17 cellular contexts compared by ENCODE assay signal in the genomic region with DNA sequence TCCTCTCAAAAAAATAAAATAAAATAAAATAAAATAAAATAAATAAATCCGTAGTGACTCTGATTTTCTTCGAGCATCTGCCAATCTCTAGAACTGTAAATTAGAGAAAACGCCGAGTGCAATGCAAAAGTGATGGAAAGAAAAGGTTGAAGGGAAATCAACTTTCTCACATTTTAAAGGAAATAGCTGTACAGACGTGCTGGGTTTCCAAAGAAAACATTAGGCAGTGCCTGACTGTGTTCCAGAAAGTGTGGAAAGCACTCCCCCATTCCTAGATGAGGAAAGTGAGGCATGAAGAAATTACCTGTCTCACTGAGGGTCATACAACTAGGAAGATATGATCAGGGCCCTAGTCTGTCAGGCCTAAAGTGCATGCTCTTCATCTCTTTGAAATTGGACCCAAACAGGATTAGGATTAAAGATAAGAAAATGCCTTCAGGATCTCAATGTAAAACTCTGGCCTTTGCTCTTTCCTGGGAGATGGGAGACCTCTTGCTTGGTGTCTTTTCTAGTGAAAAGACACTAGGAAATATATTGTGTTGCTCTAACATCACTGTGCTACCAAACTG. TPM values are rescaled to one million over a fixed set of nuclear protein-coding genes. Genes with fewer than 3 reads are reported as not detected.
A peak's percentile ranks its signal among the peaks of the same experiment; 100 is the strongest.
DNase-seq lines count a peak whose midpoint lies in the region; ATAC-seq, FAIRE-seq and TF ChIP-seq lines count a peak whose summit lies in the region.
"Had no signal": no experiment of that assay in that cellular context is flagged by ENCODE, and none has a peak within 500 bp of the region (broad histone marks: within the 10 kb centered on the region; RNA-seq: fewer than 3 reads in every experiment).

No MANE protein-coding gene starts in this region.

- intact Hi-C loops in sigmoid colon (cut with DNase I) = loop anchor here (10.0 kb wide), 1 partner anchor 218 kb away; no protein-coding TSS in a partner anchor
- intact Hi-C loops in HepG2 (cut with micrococcal nuclease; ENCODE audit: unreplicated experiment) = loop anchor here (5.0 kb wide), 1 partner anchor 91 kb away; no protein-coding TSS in a partner anchor

- peak overlapping the region; percentile 92 for H3K27ac ChIP-seq in VCaP
- H3K27ac ChIP-seq in hepatocyte = peak overlapping the region; percentile 99
- peak overlapping the region; percentile 87 to 99 (median 98) for H3K27ac ChIP-seq in sigmoid colon
- no peak overlapping the region for H3K27ac ChIP-seq in HepG2 (ENCODE audit: extremely low read length, insufficient read depth, low read length)

- H3K36me3 ChIP-seq in ES-I3 (ENCODE audit: insufficient read depth, low read length) (no peaks in the 10 kb centered on the region), hepatocyte (replicated peaks; ENCODE audit: insufficient read depth, low read depth) (no peaks in the 10 kb centered on the region), sigmoid colon (no peaks in the 10 kb centered on the region), HepG2 (replicated peaks in 1 of 2; ENCODE audit: control insufficient read depth in 1 of 2, insufficient read depth in 2 of 2, low read length in 2 of 2) (no peaks in the 10 kb centered on the region)
- H3K36me3 ChIP-seq: left lung, right lobe of liver, tibial nerve had no signal

- no peak for TF ChIP-seq CTCF in VCaP (conservative IDR thresholded peaks at IDR 0.05)
- TF ChIP-seq CTCF in hepatocyte (IDR thresholded peaks at IDR 0.05; ENCODE audit: poor library complexity) = no peak
- no peak for TF ChIP-seq CTCF in sigmoid colon (IDR thresholded peaks at IDR 0.05)
- no peak for TF ChIP-seq CTCF in HepG2 (CRISPR knock-in tag; IDR thresholded peaks at IDR 0.05)

- H2AFZ ChIP-seq in hepatocyte (no peak overlapping the region), HepG2 (ENCODE audit: low read length) (no peak overlapping the region)

- peaks cover 9% of the 10 kb centered on the region for H4K20me1 ChIP-seq in hepatocyte (ENCODE audit: insufficient read depth, poor library complexity, severe bottlenecking)
- H4K20me1 ChIP-seq in HepG2 (ENCODE audit: insufficient read depth, low read length) = no peaks in the 10 kb centered on the region

- TF ChIP-seq RAD21 in HepG2 (CRISPR knock-in tag; IDR thresholded peaks at IDR 0.05) = no peak

- TF ChIP-seq POLR2A in sigmoid colon (IDR thresholded peaks at IDR 0.05) (no peak), HepG2 (IDR thresholded peaks at IDR 0.05; ENCODE audit: insufficient read depth in 1 of 2, low read depth in 2 of 2, low read length in 2 of 2) (no peak)

- H3K4me1 ChIP-seq in ES-I3 (ENCODE audit: insufficient read depth, low read length) (peaks cover 28% of the 10 kb centered on the region), hepatocyte (ENCODE audit: insufficient read depth) (peaks cover 7% of the 10 kb centered on the region), sigmoid colon (peaks cover 0 to 32% (median 23%) of the 10 kb centered on the region in 4 donors), HepG2 (ENCODE audit: insufficient read depth, low read length) (peaks cover 50% of the 10 kb centered on the region)
- H3K4me1 ChIP-seq: right lobe of liver had no signal

- no TSS peak for BruUV-seq in HepG2 (replicated peaks; lab: Mats Ljungman, UMichigan)

- no peak for DNase-seq in hepatocyte (ENCODE audit: low spot score)
- no peak for DNase-seq in sigmoid colon
- DNase-seq in kidney tubule cell (ENCODE audit: low spot score) = no peak
- DNase-seq in amygdala (lab: John Stamatoyannopoulos, UW) = no peak
- DNase-seq in HepG2 (ENCODE audit: low spot score) = no peak
- DNase-seq: CD8-positive, alpha-beta T cell; dermis blood vessel endothelial cell; GOT3; left lung; PC-3; right lobe of liver; stimulated activated CD4-positive, alpha-beta T cell treated with anti-CD3 and anti-CD28 coated beads, Interleukin-2, amount 100 ng/mL, for 48 hours had no signal

- CTCF ChIA-PET in HepG2 (lab: Yijun Ruan, JAX; ENCODE audit: low intra/inter-chr PET ratio, low total read pairs) = no interaction called here

- FAIRE-seq in HepG2 (lab: Jason Lieb, UNC) = no peak
- FAIRE-seq: HTR-8/SVneo had no signal

- TF ChIP-seq EP300 in sigmoid colon (IDR thresholded peaks at IDR 0.05) (no peak), HepG2 (IDR thresholded peaks at IDR 0.05; ENCODE audit: low read depth in 2 of 2, low read length in 2 of 2) (no peak), HepG2 (CRISPR knock-in tag; IDR thresholded peaks at IDR 0.05; ENCODE audit: borderline replicate concordance) (no peak)

- ATAC-seq in GM19023 (IDR thresholded peaks at IDR 0.05; ENCODE audit: unreplicated experiment) = no peak
- no peak for ATAC-seq in HepG2
- ATAC-seq: CD8-positive, alpha-beta T cell; right lobe of liver had no signal

- POLR2A ChIA-PET in HepG2 (lab: Yijun Ruan, JAX) = interaction anchor here (1.8 kb wide), 1 partner anchor 12 kb away, joined by 6 read pairs; no protein-coding TSS in a partner anchor

- in situ Hi-C loops in HepG2 (cut with HindIII; ENCODE audit: extremely low pct_ligation_motif_present, low pct_unique_long_range_greater_than_20kb) = loop anchor here (5.0 kb wide), 1 partner anchor 46 kb away; no protein-coding TSS in a partner anchor

- peaks cover 28% of the 10 kb centered on the region for H3K79me2 ChIP-seq in hepatocyte
- H3K79me2 ChIP-seq in HepG2 (ENCODE audit: insufficient read depth, low read length) = peaks cover 5% of the 10 kb centered on the region

- H3K9ac ChIP-seq in ES-I3 (ENCODE audit: low read depth, low read length) (peak overlapping the region; percentile 29), HepG2 (ENCODE audit: insufficient read depth, low read depth, low read length) (no peak overlapping the region)

- H3K4me2 ChIP-seq in hepatocyte (peak overlapping the region; percentile 83), HepG2 (ENCODE audit: low read depth, low read length) (no peak overlapping the region)

- no peaks in the 10 kb centered on the region for H3K9me2 ChIP-seq in hepatocyte (replicated peaks; ENCODE audit: insufficient read depth)

- H3K27me3 ChIP-seq in hepatocyte (no peaks in the 10 kb centered on the region), sigmoid colon (no peaks in the 10 kb centered on the region), HepG2 (ENCODE audit: control insufficient read depth in 1 of 2, insufficient read depth in 2 of 2, low read length in 2 of 2) (peaks cover 0 to 4% of the 10 kb centered on the region in 2 experiments; a peak in 2 of 5 replicates)
- H3K27me3 ChIP-seq: right lobe of liver, tibial nerve had no signal

- WGBS in hepatocyte (ENCODE audit: low lambda C conversion rate, missing lambda C conversion rate) = 90% methylated on average over 5 of the region's 5 CpGs
- WGBS in sigmoid colon, 2 donors = 89 to 91% methylated on average over 5 of the region's 5 CpGs
- 88% methylated on average over 5 of the region's 5 CpGs for WGBS in HepG2 (ENCODE audit: low lambda C conversion rate)

- H3K9me3 ChIP-seq in ES-I3 (ENCODE audit: control insufficient read depth, insufficient read depth, low read length) = no peaks in the 10 kb centered on the region
- H3K9me3 ChIP-seq in hepatocyte (ENCODE audit: low read depth) = no peaks in the 10 kb centered on the region
- no peaks in the 10 kb centered on the region for H3K9me3 ChIP-seq in sigmoid colon
- H3K9me3 ChIP-seq in HepG2 (ENCODE audit: low read length) = no peaks in the 10 kb centered on the region
- H3K9me3 ChIP-seq: left lung, right lobe of liver, tibial nerve had no signal

- H3K4me3 ChIP-seq in hepatocyte (no peak overlapping the region), sigmoid colon (no peak overlapping the region), HepG2 (replicated peaks in 1 of 3; ENCODE audit: insufficient read depth in 1 of 3, low read depth in 2 of 3, low read length in 3 of 3) (no peak overlapping the region)

RNA-seq across cellular contexts. Expression of gene PTPN14, which starts 1.8 kb away (rescaled TPM):
- total RNA-seq in hepatocyte = 17.9 and 21.7 TPM in 2 replicates
- polyA plus RNA-seq in hepatocyte = 7.3 and 9.5 TPM in 2 replicates
- 10 to 100 TPM; 20.1 to 35.5 (median 33.1) TPM for total RNA-seq in sigmoid colon
- polyA plus RNA-seq in sigmoid colon = 1 to 10 TPM in 1 of 3 donors, under 1 TPM in 2; 0.46 to 3.1 (median 0.60) TPM
- total RNA-seq in HepG2 (2016; rRNA removed; fragmentation: Illumina TruSeq; extraction: Trizol) = 4.7 and 8.4 TPM in 2 replicates
- 0.62 and 1.8 TPM in 2 replicates for total RNA-seq in HepG2 (2016; cell fraction: cytosol; rRNA removed; fragmentation: Illumina TruSeq; extraction: Trizol; ENCODE audit: low read depth)
- 4.2 and 7.6 TPM in 2 replicates for total RNA-seq in HepG2 (2016; cell fraction: insoluble cytoplasmic fraction; rRNA removed; fragmentation: Illumina TruSeq; extraction: Trizol)
- total RNA-seq in HepG2 (2016; cell fraction: membrane; rRNA removed; fragmentation: Illumina TruSeq; extraction: Trizol) = 3.1 TPM in 2 replicates
- 7.0 and 8.7 TPM in 2 replicates for total RNA-seq in HepG2 (2016; cell fraction: nucleus; rRNA removed; fragmentation: Illumina TruSeq; extraction: Trizol)
- 3.8 and 3.9 TPM in 2 replicates for polyA plus RNA-seq in HepG2 (2011; rRNA removed)
- polyA plus RNA-seq in HepG2 (2011; cell fraction: cytosol; rRNA removed) = 2.5 and 3.0 TPM in 2 replicates
- polyA plus RNA-seq in HepG2 (2011; cell fraction: nucleus; rRNA removed) = 4.6 and 5.5 TPM in 2 replicates
- polyA plus RNA-seq in HepG2 (2012) = 2.9 and 3.3 TPM in 2 replicates
- 0.25 and 0.35 TPM in 2 replicates for polyA plus RNA-seq in HepG2 (2016; cell fraction: cytosol; fragmentation: Illumina TruSeq; extraction: Trizol; ENCODE audit: low read depth)
- 3.8 and 4.5 TPM in 2 replicates for polyA plus RNA-seq in HepG2 (2016; cell fraction: insoluble cytoplasmic fraction; fragmentation: Illumina TruSeq; extraction: Trizol; ENCODE audit: low read depth)
- 0.82 and 1.2 TPM in 2 replicates for polyA plus RNA-seq in HepG2 (2016; cell fraction: membrane; fragmentation: Illumina TruSeq; extraction: Trizol; ENCODE audit: low read depth)
- polyA plus RNA-seq in HepG2 (2016; cell fraction: nucleus; fragmentation: Illumina TruSeq; extraction: Trizol; ENCODE audit: insufficient read depth, low read depth) = 2.7 and 4.5 TPM in 2 replicates
- 16.6 and 45.9 TPM in 2 replicates for polyA minus RNA-seq in HepG2 (2011; rRNA and poly(A)+ RNA removed; ENCODE audit: low replicate concordance)
- polyA minus RNA-seq in HepG2 (2011; cell fraction: cytosol; rRNA and poly(A)+ RNA removed) = 4.8 and 5.0 TPM in 2 replicates
- polyA minus RNA-seq in HepG2 (2011; cell fraction: nucleus; rRNA and poly(A)+ RNA removed) = 10.2 and 13.1 TPM in 2 replicates
- total RNA-seq: CD8-positive, alpha-beta T cell had no signal

RNA-seq across cellular contexts. Expression of gene CENPF, which starts 49.8 kb away (rescaled TPM):
- 16.8 and 18.3 TPM in 2 replicates for total RNA-seq in hepatocyte
- polyA plus RNA-seq in hepatocyte = 8.3 and 15.3 TPM in 2 replicates
- total RNA-seq in sigmoid colon = 1 to 10 TPM in 2 of 4 donors, under 1 TPM in 2; 0.36 to 1.9 (median 0.93) TPM
- polyA plus RNA-seq in sigmoid colon = 10 to 100 TPM in 1 of 3 donors, 1 to 10 TPM in 2; 2.1 to 25.2 (median 3.6) TPM
- 84.9 and 128 TPM in 2 replicates for total RNA-seq in HepG2 (2016; rRNA removed; fragmentation: Illumina TruSeq; extraction: Trizol)
- total RNA-seq in HepG2 (2016; cell fraction: cytosol; rRNA removed; fragmentation: Illumina TruSeq; extraction: Trizol; ENCODE audit: low read depth) = 4.7 and 7.1 TPM in 2 replicates
- 81.2 and 116 TPM in 2 replicates for total RNA-seq in HepG2 (2016; cell fraction: insoluble cytoplasmic fraction; rRNA removed; fragmentation: Illumina TruSeq; extraction: Trizol)
- total RNA-seq in HepG2 (2016; cell fraction: membrane; rRNA removed; fragmentation: Illumina TruSeq; extraction: Trizol) = 15.6 and 16.3 TPM in 2 replicates
- total RNA-seq in HepG2 (2016; cell fraction: nucleus; rRNA removed; fragmentation: Illumina TruSeq; extraction: Trizol) = 88.9 and 92.7 TPM in 2 replicates
- 8.8 and 14.7 TPM in 2 replicates for polyA plus RNA-seq in HepG2 (2011; rRNA removed)
- polyA plus RNA-seq in HepG2 (2011; cell fraction: cytosol; rRNA removed) = 5.8 TPM in 2 replicates
- polyA plus RNA-seq in HepG2 (2011; cell fraction: nucleus; rRNA removed) = 12.3 and 16.2 TPM in 2 replicates
- 11.0 and 37.7 TPM in 2 replicates for polyA plus RNA-seq in HepG2 (2012)
- 1.6 and 2.5 TPM in 2 replicates for polyA plus RNA-seq in HepG2 (2016; cell fraction: cytosol; fragmentation: Illumina TruSeq; extraction: Trizol; ENCODE audit: low read depth)
- polyA plus RNA-seq in HepG2 (2016; cell fraction: insoluble cytoplasmic fraction; fragmentation: Illumina TruSeq; extraction: Trizol; ENCODE audit: low read depth) = 117 and 121 TPM in 2 replicates
- polyA plus RNA-seq in HepG2 (2016; cell fraction: membrane; fragmentation: Illumina TruSeq; extraction: Trizol; ENCODE audit: low read depth) = 3.2 and 3.8 TPM in 2 replicates
- polyA plus RNA-seq in HepG2 (2016; cell fraction: nucleus; fragmentation: Illumina TruSeq; extraction: Trizol; ENCODE audit: insufficient read depth, low read depth) = 120 and 130 TPM in 2 replicates
- polyA minus RNA-seq in HepG2 (2011; rRNA and poly(A)+ RNA removed; ENCODE audit: low replicate concordance) = 3.5 and 20.6 TPM in 2 replicates
- 13.0 and 18.9 TPM in 2 replicates for polyA minus RNA-seq in HepG2 (2011; cell fraction: cytosol; rRNA and poly(A)+ RNA removed)
- polyA minus RNA-seq in HepG2 (2011; cell fraction: nucleus; rRNA and poly(A)+ RNA removed) = 30.3 and 42.6 TPM in 2 replicates
